Comparison of ENCODE assay signal across 15 cellular contexts in genomic region chr6:27667016-27667415, GRCh38.
DNase-seq lines count a peak whose midpoint lies in the region; ATAC-seq and TF ChIP-seq lines count a peak whose summit lies in the region.
"Had no signal": no experiment of that assay in that cellular context is flagged by ENCODE, and none has a peak within 500 bp of the region (broad histone marks: within the 10 kb centered on the region; RNA-seq: fewer than 3 reads in every experiment).

No MANE protein-coding gene starts in this region.

- H3K9me3 ChIP-seq in NT2/D1 (ENCODE audit: insufficient read depth, low read length) (no peaks in the 10 kb centered on the region), ectodermal cell (ENCODE audit: control insufficient read depth, low read length) (no peaks in the 10 kb centered on the region)
- H3K9me3 ChIP-seq: upper lobe of left lung had no signal

- 19 to 23% methylated on average over 5 of the region's 5 CpGs for WGBS in ectodermal cell, 2 experiments

- ATAC-seq in HG02938 (IDR thresholded peaks at IDR 0.05; ENCODE audit: unreplicated experiment): no peak

- peaks cover 58% of the 10 kb centered on the region for H3K27me3 ChIP-seq in NT2/D1 (ENCODE audit: insufficient read depth, insufficient read length)
- H3K27me3 ChIP-seq in ectodermal cell (ENCODE audit: control insufficient read depth, insufficient read depth, low read length, poor library complexity, severe bottlenecking): peaks cover 62% of the 10 kb centered on the region

- no peaks in the 10 kb centered on the region for H3K36me3 Mint-ChIP-seq in nephron progenitor cell (ENCODE audit: low read depth)

- TF ChIP-seq CTCF in nephron progenitor cell (IDR thresholded peaks at IDR 0.05): no peak

- H3K4me1 Mint-ChIP-seq in nephron progenitor cell: peaks cover 57% of the 10 kb centered on the region

- H3K27ac Mint-ChIP-seq in nephron progenitor cell: no peak overlapping the region

- H3K27me3 Mint-ChIP-seq in nephron progenitor cell (ENCODE audit: low read depth, poor library complexity): peaks cover 68% of the 10 kb centered on the region

- no peaks in the 10 kb centered on the region for H3K4me1 ChIP-seq in NT2/D1 (ENCODE audit: insufficient read depth, insufficient read length)
- peaks cover 11% of the 10 kb centered on the region for H3K4me1 ChIP-seq in ectodermal cell (ENCODE audit: control insufficient read depth, insufficient read depth, low read length)

- no peaks in the 10 kb centered on the region for H3K9me3 Mint-ChIP-seq in nephron progenitor cell

- no peak overlapping the region for H3K27ac ChIP-seq in ectodermal cell (ENCODE audit: insufficient read depth, low read depth, low read length, poor library complexity, severe bottlenecking)
- H3K27ac ChIP-seq: skin epidermis, upper lobe of left lung had no signal

- peak; percentile 19 for DNase-seq in NCI-H510A treated with DMSO at 0.1 percent for 48 hours (lab: John Stamatoyannopoulos, UW)
- no peak for DNase-seq in NCI-H510A (lab: John Stamatoyannopoulos, UW)
- DNase-seq in NT2/D1 (ENCODE audit: low read depth, low spot score): no peak
- no peak for DNase-seq in nephron progenitor cell
- no peak for DNase-seq in NCI-H146 treated with DMSO at 0.1 percent for 48 hours (lab: John Stamatoyannopoulos, UW; ENCODE audit: unreplicated experiment)
- no peak for DNase-seq in activated CD4-positive, alpha-beta T cell treated with anti-CD3 and anti-CD28 coated beads for 48 hours
- DNase-seq: 8988T, aorta, KBM-7, NCI-H1930, T-helper 9 cell, upper lobe of left lung had no signal

- H3K36me3 ChIP-seq in NT2/D1 (ENCODE audit: insufficient read depth, insufficient read length, low read length) (no peaks in the 10 kb centered on the region), ectodermal cell (ENCODE audit: control insufficient read depth, insufficient read depth, low read length) (no peaks in the 10 kb centered on the region)
- H3K36me3 ChIP-seq: upper lobe of left lung had no signal

- peak overlapping the region; percentile 88 for H3K4me3 Mint-ChIP-seq in nephron progenitor cell

- H3K4me3 ChIP-seq in NT2/D1 (ENCODE audit: insufficient read length, low read depth): peak overlapping the region; percentile 51
- H3K4me3 ChIP-seq in ectodermal cell (ENCODE audit: insufficient read depth, low read depth, low read length): peak overlapping the region; percentile 29
- H3K4me3 ChIP-seq: skin epidermis had no signal

- H3K9ac ChIP-seq in NT2/D1 (ENCODE audit: insufficient read length, low read depth): no peak overlapping the region
